17 cellular contexts compared by ENCODE assay signal in the genomic region with DNA sequence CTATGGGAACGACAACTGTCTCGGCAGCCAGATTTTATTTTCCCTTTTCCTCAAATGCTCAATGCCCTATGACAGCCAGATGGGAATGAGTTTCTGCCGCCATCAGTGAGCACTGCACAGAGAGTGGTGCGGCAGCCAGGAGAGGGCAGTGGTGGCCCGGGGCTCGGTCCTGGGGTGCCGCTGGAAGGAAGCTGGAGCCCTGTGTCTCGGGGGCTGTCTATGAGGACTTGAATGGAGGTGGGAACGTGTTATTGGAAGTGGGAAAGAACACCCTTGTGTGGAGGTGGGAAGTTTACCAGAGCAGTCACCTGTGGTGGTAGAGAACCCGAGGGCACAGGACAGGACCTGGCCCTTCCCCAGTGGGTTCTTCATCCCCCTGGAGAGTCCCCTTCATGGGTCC. TPM values are rescaled to one million over a fixed set of nuclear protein-coding genes. Genes with fewer than 3 reads are reported as not detected.
DNase-seq lines count a peak whose midpoint lies in the region; ATAC-seq and TF ChIP-seq lines count a peak whose summit lies in the region.
"Had no signal": no experiment of that assay in that cellular context is flagged by ENCODE, and none has a peak within 500 bp of the region (broad histone marks: within the 10 kb centered on the region; RNA-seq: fewer than 3 reads in every experiment).

No MANE protein-coding gene starts in this region.

- H3K27me3 ChIP-seq in sigmoid colon (no peaks in the 10 kb centered on the region), gastrocnemius medialis (no peaks in the 10 kb centered on the region)
- H3K27me3 ChIP-seq: hepatocyte, suprapubic skin had no signal

- no peak for ATAC-seq in gastrocnemius medialis
- ATAC-seq: left colon had no signal

- peaks cover 4% of the 10 kb centered on the region for H3K4me1 Mint-ChIP-seq in activated CD4-positive, alpha-beta memory T cell treated with anti-CD3 and anti-CD28 coated beads, Interleukin-2, amount 10 ng/mL, durations not matched to agents 7 days and 5 days
- H3K4me1 Mint-ChIP-seq in activated CD4-positive, alpha-beta memory T cell treated with anti-CD3 and anti-CD28 coated beads for 36 hours (ENCODE audit: low read depth) = no peaks in the 10 kb centered on the region
- H3K4me1 Mint-ChIP-seq: naive B cell had no signal

- H3K36me3 Mint-ChIP-seq in activated CD4-positive, alpha-beta memory T cell treated with anti-CD3 and anti-CD28 coated beads, Interleukin-2, amount 10 ng/mL, durations not matched to agents 7 days and 5 days (ENCODE audit: low read depth) = no peaks in the 10 kb centered on the region
- no peaks in the 10 kb centered on the region for H3K36me3 Mint-ChIP-seq in activated CD4-positive, alpha-beta memory T cell treated with anti-CD3 and anti-CD28 coated beads for 36 hours
- H3K36me3 Mint-ChIP-seq: naive B cell had no signal

- H3K36me3 ChIP-seq in sigmoid colon (no peaks in the 10 kb centered on the region), gastrocnemius medialis (no peaks in the 10 kb centered on the region)
- H3K36me3 ChIP-seq: suprapubic skin had no signal

- TF ChIP-seq CTCF in sigmoid colon (IDR thresholded peaks at IDR 0.05) (no peak), gastrocnemius medialis (IDR thresholded peaks at IDR 0.05 in 4 of 5, conservative IDR thresholded peaks at IDR 0.05 in 1 of 5) (no peak)

- WGBS in sigmoid colon, 2 donors = 58 to 68% methylated on average over 10 of the region's 10 CpGs

- H3K4me3 Mint-ChIP-seq in activated CD4-positive, alpha-beta memory T cell treated with anti-CD3 and anti-CD28 coated beads, Interleukin-2, amount 10 ng/mL, durations not matched to agents 7 days and 5 days = no peak overlapping the region
- no peak overlapping the region for H3K4me3 Mint-ChIP-seq in activated CD4-positive, alpha-beta memory T cell treated with anti-CD3 and anti-CD28 coated beads for 36 hours
- H3K4me3 Mint-ChIP-seq: dendritic cell treated with granulocyte-macrophage colony-stimulating factor and Interleukin-4, amounts not matched to agents 40 ng/mL and 50 ng/mL, for 4 days; naive B cell had no signal

- H3K4me1 ChIP-seq in sigmoid colon = no peaks in the 10 kb centered on the region
- peaks cover 0 to 1% of the 10 kb centered on the region in 2 donors for H3K4me1 ChIP-seq in gastrocnemius medialis
- H3K4me1 ChIP-seq: suprapubic skin had no signal

- POLR2A ChIA-PET in activated CD4-positive, alpha-beta memory T cell treated with anti-CD3 and anti-CD28 coated beads, Interleukin-2, amount 10 ng/mL, durations not matched to agents 7 days and 5 days (lab: Charles Lee) = no interaction called here
- POLR2A ChIA-PET in activated CD4-positive, alpha-beta memory T cell treated with anti-CD3 and anti-CD28 coated beads for 36 hours (lab: Charles Lee) = no interaction called here

- no peaks in the 10 kb centered on the region for H3K9me3 Mint-ChIP-seq in activated CD4-positive, alpha-beta memory T cell treated with anti-CD3 and anti-CD28 coated beads, Interleukin-2, amount 10 ng/mL, durations not matched to agents 7 days and 5 days
- H3K9me3 Mint-ChIP-seq in activated CD4-positive, alpha-beta memory T cell treated with anti-CD3 and anti-CD28 coated beads for 36 hours = no peaks in the 10 kb centered on the region
- H3K9me3 Mint-ChIP-seq: dendritic cell treated with granulocyte-macrophage colony-stimulating factor and Interleukin-4, amounts not matched to agents 40 ng/mL and 50 ng/mL, for 4 days had no signal

- TF ChIP-seq POLR2A in sigmoid colon (IDR thresholded peaks at IDR 0.05) (no peak), gastrocnemius medialis (IDR thresholded peaks at IDR 0.05) (no peak)

- CTCF ChIA-PET in activated CD4-positive, alpha-beta memory T cell treated with anti-CD3 and anti-CD28 coated beads, Interleukin-2, amount 10 ng/mL, durations not matched to agents 7 days and 5 days (lab: Charles Lee) = no interaction called here
- CTCF ChIA-PET in activated CD4-positive, alpha-beta memory T cell treated with anti-CD3 and anti-CD28 coated beads for 36 hours (lab: Charles Lee) = interaction anchor here (0.6 kb wide), 1 partner anchor 759 kb away, joined by 3 read pairs; no protein-coding TSS in a partner anchor

- in situ Hi-C loops in gastrocnemius medialis (cut with MboI; ENCODE audit: low sequenced_read_pairs in 4 of 4) = no loop called here

- H3K27ac ChIP-seq in sigmoid colon (no peak overlapping the region), gastrocnemius medialis (no peak overlapping the region)
- H3K27ac ChIP-seq: A549, hepatocyte, suprapubic skin, VCaP had no signal

- H3K27ac Mint-ChIP-seq in activated CD4-positive, alpha-beta memory T cell treated with anti-CD3 and anti-CD28 coated beads, Interleukin-2, amount 10 ng/mL, durations not matched to agents 7 days and 5 days = no peak overlapping the region
- no peak overlapping the region for H3K27ac Mint-ChIP-seq in activated CD4-positive, alpha-beta memory T cell treated with anti-CD3 and anti-CD28 coated beads for 36 hours
- H3K27ac Mint-ChIP-seq: dendritic cell treated with granulocyte-macrophage colony-stimulating factor and Interleukin-4, amounts not matched to agents 40 ng/mL and 50 ng/mL, for 4 days; naive B cell had no signal

- peak; percentile 12 for DNase-seq in activated CD4-positive, alpha-beta memory T cell treated with anti-CD3 and anti-CD28 coated beads, Interleukin-2, amount 10 ng/mL, durations not matched to agents 7 days and 5 days
- no peak for DNase-seq in activated CD4-positive, alpha-beta memory T cell treated with anti-CD3 and anti-CD28 coated beads for 36 hours
- peak; percentile 7 for DNase-seq in NCI-H69 (lab: John Stamatoyannopoulos, UW)
- DNase-seq in head of caudate nucleus = peak in 28 of 42 donors; percentile 10 to 69 (median 44)
- DNase-seq in sigmoid colon = peak; percentile 34
- no peak for DNase-seq in RKO (ENCODE audit: low spot score)
- DNase-seq in gastrocnemius medialis = no peak
- no peak for DNase-seq in SIG-M5 (lab: John Stamatoyannopoulos, UW)
- DNase-seq: left colon, naive B cell, NCI-H1092, NCI-H226 had no signal

- peaks cover 1% of the 10 kb centered on the region for H3K27me3 Mint-ChIP-seq in activated CD4-positive, alpha-beta memory T cell treated with anti-CD3 and anti-CD28 coated beads, Interleukin-2, amount 10 ng/mL, durations not matched to agents 7 days and 5 days
- H3K27me3 Mint-ChIP-seq in activated CD4-positive, alpha-beta memory T cell treated with anti-CD3 and anti-CD28 coated beads for 36 hours = peaks cover 11% of the 10 kb centered on the region

- H3K9me3 ChIP-seq in sigmoid colon = no peaks in the 10 kb centered on the region
- H3K9me3 ChIP-seq in gastrocnemius medialis = no peaks in the 10 kb centered on the region
- H3K9me3 ChIP-seq: A549, suprapubic skin had no signal

- H3K4me3 ChIP-seq in sigmoid colon (no peak overlapping the region), gastrocnemius medialis (no peak overlapping the region)
- H3K4me3 ChIP-seq: A549, hepatocyte, suprapubic skin had no signal

- TF ChIP-seq EP300 in sigmoid colon (IDR thresholded peaks at IDR 0.05) = no peak

- intact Hi-C loops in activated CD4-positive, alpha-beta memory T cell treated with anti-CD3 and anti-CD28 coated beads for 36 hours (cut with micrococcal nuclease) = no loop called here
- intact Hi-C loops in head of caudate nucleus (cut with DNase I) = no loop called here
- intact Hi-C loops in sigmoid colon (cut with DNase I) = no loop called here
- intact Hi-C loops in gastrocnemius medialis (cut with DNase I; ENCODE audit: low total_unique reads) = no loop called here

RNA-seq across cellular contexts. Expression of a gene that starts 35.8 kb away (rescaled TPM):
- total RNA-seq in activated CD4-positive, alpha-beta memory T cell treated with anti-CD3 and anti-CD28 coated beads, Interleukin-2, amount 10 ng/mL, durations not matched to agents 7 days and 5 days = under 1 TPM; 0.83 to 0.90 TPM
- under 1 TPM; 0.77 to 0.95 TPM for total RNA-seq in activated CD4-positive, alpha-beta memory T cell treated with anti-CD3 and anti-CD28 coated beads for 36 hours
- total RNA-seq in sigmoid colon (1 to 10 TPM in 2 of 4 donors, under 1 TPM in 2; 0.49 to 3.0 (median 0.97) TPM), gastrocnemius medialis (under 1 TPM; 0.24 to 0.67 (median 0.51) TPM)
- polyA plus RNA-seq in sigmoid colon = under 1 TPM in 1 of 3 donors, not detected in 2; 0.22 TPM

Comparison
In these comparisons a context has a peak if more than half of its experiments do, and no peak if none do; other contexts are left out.
1. DNase-seq: peak in activated CD4-positive, alpha-beta memory T cell treated with anti-CD3 and anti-CD28 coated beads, Interleukin-2, amount 10 ng/mL, durations not matched to agents 7 days and 5 days (single experiment), NCI-H69 (single experiment), head of caudate nucleus (28 of 42) and sigmoid colon (single experiment); none in activated CD4-positive, alpha-beta memory T cell treated with anti-CD3 and anti-CD28 coated beads for 36 hours (single experiment), RKO (single experiment), gastrocnemius medialis (0 of 2) and SIG-M5 (single experiment).